Comparison of ENCODE assay signal across 8 cellular contexts in genomic region chr1:54542120-54542961, GRCh38. TPM values are rescaled to one million over a fixed set of nuclear protein-coding genes. Genes with fewer than 3 reads are reported as not detected.
DNase-seq lines count a peak whose midpoint lies in the region; ATAC-seq lines count a peak whose summit lies in the region.

No MANE protein-coding gene starts in this region.

- ATAC-seq in GM21737 (IDR thresholded peaks at IDR 0.05; ENCODE audit: unreplicated experiment) (peak; percentile 62), left ventricle myocardium superior (peak; percentile 91), HG02840 (IDR thresholded peaks at IDR 0.05; ENCODE audit: low FRiP score, unreplicated experiment) (no peak)

- H3K4me1 ChIP-seq in rectal smooth muscle tissue (ENCODE audit: control insufficient read depth, insufficient read depth, low read length), result peaks cover 8% of the 10 kb centered on the region

- H3K9ac ChIP-seq in rectal smooth muscle tissue (ENCODE audit: low read length), result peak overlapping the region; percentile 58

- no peaks in the 10 kb centered on the region for H3K27me3 ChIP-seq in rectal smooth muscle tissue (ENCODE audit: control insufficient read depth, insufficient read depth, low read length)

- peak overlapping the region; percentile 80 for H3K27ac ChIP-seq in rectal smooth muscle tissue (ENCODE audit: low read depth, low read length)

- H3K36me3 ChIP-seq in rectal smooth muscle tissue (ENCODE audit: control insufficient read depth, insufficient read depth, low read length), result no peaks in the 10 kb centered on the region

- intact Hi-C loops in left ventricle myocardium superior (cut with micrococcal nuclease), result no loop called here

- peak overlapping the region; percentile 72 for H3K4me3 ChIP-seq in rectal smooth muscle tissue (ENCODE audit: low read length)

- DNase-seq in DMS114 treated with DMSO at 0.1 percent for 48 hours (lab: John Stamatoyannopoulos, UW; ENCODE audit: unreplicated experiment) (peak; percentile 72), M059J (ENCODE audit: low read depth) (peak; percentile 89), SW480 (ENCODE audit: low spot score) (peak; percentile 94), amygdala (lab: John Stamatoyannopoulos, UW) (peak in 33 of 56 donors; percentile 16 to 70 (median 37)), left ventricle myocardium superior (peak; percentile 81)

RNA-seq across cellular contexts. Expression of gene ACOT11, which starts 5.7 kb away (rescaled TPM):
- 0.64 and 0.66 TPM in 2 replicates for total RNA-seq in M059J (2014; rRNA removed; shearing (Covaris generic))
- total RNA-seq in left ventricle myocardium superior, result 48.9 TPM

Comparison
In these comparisons a context has a peak if more than half of its experiments do, and no peak if none do; other contexts are left out.
1. DNase-seq: peak in every context shown above with its lines; median percentile 94 in SW480; 89 in M059J; 81 in left ventricle myocardium superior; 72 in DMS114 treated with DMSO at 0.1 percent for 48 hours; 37 in amygdala.
2. RNA of gene ACOT11, which starts 5.7 kb away (total RNA-seq): 48.9 TPM in left ventricle myocardium superior (single experiment); 0.64 to 0.66 TPM in M059J; every median in the first group is over 10 times any median in the second.